ENCODE assay signal across 14 cellular contexts in the genomic region with DNA sequence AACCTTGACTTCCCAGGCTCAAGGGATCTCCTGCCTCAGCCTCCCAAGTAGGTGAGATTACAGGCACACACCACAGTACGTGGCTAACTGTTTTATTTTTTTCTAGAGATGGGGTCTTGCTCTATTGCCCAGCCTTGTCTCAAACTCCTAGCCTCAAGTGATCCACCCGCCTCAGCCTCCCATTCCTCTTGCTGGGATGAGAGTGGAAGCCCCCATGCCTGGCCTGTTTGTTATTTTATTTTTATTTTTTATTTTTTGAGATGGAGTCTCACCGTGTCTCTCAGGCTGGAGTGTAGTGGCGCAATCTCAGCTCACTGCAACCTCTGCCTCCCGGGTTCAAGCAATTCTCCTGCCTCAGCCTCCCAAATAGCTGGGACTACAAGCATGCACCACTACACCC. TPM values are rescaled to one million over a fixed set of nuclear protein-coding genes. Genes with fewer than 3 reads are reported as not detected.
"Had no signal": no experiment of that assay in that cellular context is flagged by ENCODE, and none has a peak within 500 bp of the region (broad histone marks: within the 10 kb centered on the region; RNA-seq: fewer than 3 reads in every experiment).

No MANE protein-coding gene starts in this region.

RNA-seq across cellular contexts. Expression of a gene that starts 20.6 kb away (rescaled TPM):
- total RNA-seq: stomach, subcutaneous adipose tissue, suprapubic skin, temporal lobe, thoracic aorta, thyroid gland, tibial nerve, transverse colon, upper lobe of left lung, upper lobe of right lung, ureter, urinary bladder, uterus, vagina had no signal
- polyA plus RNA-seq: stomach, urinary bladder had no signal
